9 cellular contexts compared by ENCODE assay signal in the genomic region with DNA sequence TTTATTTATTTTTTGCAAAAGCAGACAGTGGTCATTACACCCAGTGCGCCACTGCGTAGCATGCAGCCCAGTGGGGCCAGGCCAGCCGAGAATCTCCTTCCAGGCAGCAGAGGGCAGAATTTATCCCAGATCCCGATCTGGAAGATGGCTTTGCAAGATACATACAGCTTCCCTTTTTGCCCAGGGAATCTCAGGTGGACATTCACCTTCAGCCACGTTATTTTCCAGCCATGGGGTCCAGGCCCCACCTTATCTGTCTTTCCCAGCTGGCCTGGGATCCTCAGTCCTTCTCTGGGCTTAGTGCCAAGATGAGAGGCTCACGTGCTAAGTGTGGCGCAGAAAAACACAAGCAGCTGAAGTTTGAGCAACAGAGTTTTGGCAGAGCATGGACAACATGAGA.
DNase-seq lines count a peak whose midpoint lies in the region; ATAC-seq, FAIRE-seq and TF ChIP-seq lines count a peak whose summit lies in the region.
"Had no signal": no experiment of that assay in that cellular context is flagged by ENCODE, and none has a peak within 500 bp of the region (broad histone marks: within the 10 kb centered on the region; RNA-seq: fewer than 3 reads in every experiment).

No MANE protein-coding gene starts in this region.

- no peak overlapping the region for H2BK20ac ChIP-seq in H1 (ENCODE audit: low read length)

- H3K36me3 ChIP-seq in H1 (ENCODE audit: control insufficient read depth in 2 of 4, insufficient read depth in 4 of 4, low read length in 3 of 4): no peaks in the 10 kb centered on the region
- H3K36me3 ChIP-seq in neuronal stem cell (replicated peaks in 1 of 2; ENCODE audit: control insufficient read depth in 2 of 2, insufficient read depth in 2 of 2, low read length in 2 of 2): no peaks in the 10 kb centered on the region
- H3K36me3 ChIP-seq: neutrophil had no signal

- no peak overlapping the region for H2AFZ ChIP-seq in H1 (ENCODE audit: low read length)
- H2AFZ ChIP-seq in neuronal stem cell (ENCODE audit: low read length): no peak overlapping the region

- H2BK120ac ChIP-seq in H1 (replicated peaks; ENCODE audit: low read depth, low read length) (no peak overlapping the region), neuronal stem cell (ENCODE audit: low read depth, low read length) (no peak overlapping the region)

- no peak overlapping the region for H3K27ac ChIP-seq in H1 (ENCODE audit: low read depth, low read length)
- H3K27ac ChIP-seq in neuronal stem cell (replicated peaks; ENCODE audit: low read length): no peak overlapping the region
- H3K27ac ChIP-seq: neutrophil had no signal

- no peak for ATAC-seq in GM18867 (IDR thresholded peaks at IDR 0.05; ENCODE audit: unreplicated experiment)

- H2BK12ac ChIP-seq in H1 (ENCODE audit: low read depth, low read length): peak overlapping the region; percentile 63; the same call in 1 of the 2 replicates
- H2BK12ac ChIP-seq in neuronal stem cell (ENCODE audit: low read length): no peak overlapping the region

- no peak overlapping the region for H4K5ac ChIP-seq in H1 (ENCODE audit: insufficient read length, low read depth, low read length)

- peak; percentile 59 to 68 (median 64) for TF ChIP-seq CTCF in H1 (IDR thresholded peaks at IDR 0.05; ENCODE audit: control extremely low read depth in 1 of 3, insufficient read depth in 1 of 3, low read depth in 1 of 3, low read length in 3 of 3)

- H3K4ac ChIP-seq in H1 (replicated peaks; ENCODE audit: insufficient read length, low read depth, low read length): no peak overlapping the region
- no peak overlapping the region for H3K4ac ChIP-seq in neuronal stem cell (ENCODE audit: low read length)

- H3K4me3 ChIP-seq in H1 (ENCODE audit: extremely low read depth in 1 of 4, insufficient read depth in 2 of 4, low read depth in 3 of 4, low read length in 4 of 4): no peak overlapping the region
- no peak overlapping the region for H3K4me3 ChIP-seq in neuronal stem cell (ENCODE audit: low read length in 2 of 2)

- H3K56ac ChIP-seq in H1 (replicated peaks; ENCODE audit: insufficient read length, low read depth, low read length): no peak overlapping the region

- H3K9ac ChIP-seq in H1 (replicated peaks in 1 of 4; ENCODE audit: extremely low read depth in 1 of 4, low read depth in 3 of 4, low read length in 3 of 4): no peak overlapping the region
- H3K9ac ChIP-seq in neuronal stem cell (ENCODE audit: low read depth, low read length, poor library complexity): no peak overlapping the region

- H3K14ac ChIP-seq in H1 (ENCODE audit: insufficient read length): no peak overlapping the region
- H3K14ac ChIP-seq in neuronal stem cell (ENCODE audit: low read length): no peak overlapping the region

- H3K79me2 ChIP-seq in H1 (ENCODE audit: control insufficient read depth in 1 of 2, insufficient read depth in 2 of 2, low read length in 2 of 2): no peaks in the 10 kb centered on the region

- 73% methylated on average over 7 of the region's 7 CpGs; no CpG with 5 or more reads in 1 of the 2 experiments for WGBS in H1 (ENCODE audit: extremely low coverage in 1 of 2, insufficient coverage in 1 of 2, insufficient read length in 1 of 2, insufficient replicate concordance in 2 of 2, low coverage in 1 of 2, low lambda C conversion rate in 2 of 2, missing lambda C conversion rate in 1 of 2), 2 experiments
- no CpG with 5 or more reads among the region's 7 CpGs for WGBS in neuronal stem cell (ENCODE audit: extremely low coverage in 2 of 2, insufficient read length in 2 of 2, insufficient replicate concordance in 1 of 2), 2 donors

- no peak overlapping the region for H4K91ac ChIP-seq in H1 (replicated peaks; ENCODE audit: insufficient read length, low read length)
- no peak overlapping the region for H4K91ac ChIP-seq in neuronal stem cell (ENCODE audit: low read depth, low read length, poor library complexity)

- no peaks in the 10 kb centered on the region for H4K20me1 ChIP-seq in H1 (replicated peaks in 1 of 2; ENCODE audit: control insufficient read depth in 1 of 2, insufficient read depth in 2 of 2, low read length in 2 of 2)

- POLR2A ChIA-PET in H1 (lab: Charles Lee; ENCODE audit: partially characterized antibody): no interaction called here

- H2BK15ac ChIP-seq in H1 (ENCODE audit: low read length) (no peak overlapping the region), neuronal stem cell (ENCODE audit: low read length) (peak overlapping the region; percentile 28)

- no peak overlapping the region for H2BK5ac ChIP-seq in H1 (ENCODE audit: low read depth, low read length)
- no peak overlapping the region for H2BK5ac ChIP-seq in neuronal stem cell (ENCODE audit: low read length)

- H3K4me2 ChIP-seq in H1 (ENCODE audit: insufficient read depth in 1 of 2, low read depth in 2 of 2, low read length in 2 of 2) (no peak overlapping the region), neuronal stem cell (ENCODE audit: insufficient read depth, low read length, poor library complexity, severe bottlenecking) (no peak overlapping the region)

- H3K9me3 ChIP-seq in H1 (ENCODE audit: insufficient read depth in 2 of 2, low read depth in 1 of 2, low read length in 1 of 2): no peaks in the 10 kb centered on the region
- H3K9me3 ChIP-seq in neuronal stem cell (replicated peaks in 1 of 2; ENCODE audit: control insufficient read depth in 2 of 2, insufficient read depth in 1 of 2, low read depth in 1 of 2, low read length in 2 of 2): no peaks in the 10 kb centered on the region
- H3K9me3 ChIP-seq: neutrophil had no signal

- no peak for TF ChIP-seq POLR2A in H1 (IDR thresholded peaks at IDR 0.05; ENCODE audit: control extremely low read depth in 1 of 2, low read depth in 2 of 2, low read length in 2 of 2)

- FAIRE-seq in H1 (lab: Jason Lieb, UNC): no peak

- no peaks in the 10 kb centered on the region for H3K79me1 ChIP-seq in H1 (ENCODE audit: low read depth, low read length)
- H3K79me1 ChIP-seq in neuronal stem cell (ENCODE audit: low read depth, low read length): no peaks in the 10 kb centered on the region

- DNase-seq in D341Med (ENCODE audit: low spot score) (peak; percentile 61), NCI-H2029 (lab: John Stamatoyannopoulos, UW) (peak; percentile 10), H1 (ENCODE audit: low read depth in 1 of 2, low spot score in 2 of 2) (peak in 1 of 2 experiments; percentile 58), neuronal stem cell (ENCODE audit: low spot score) (no peak), NCI-H524 treated with DMSO at 0.1 percent for 48 hours (lab: John Stamatoyannopoulos, UW) (no peak), GM03348 (ENCODE audit: low spot score) (no peak), NCI-H69 (lab: John Stamatoyannopoulos, UW) (no peak)

- H3K23ac ChIP-seq in H1 (ENCODE audit: insufficient read length): no peak overlapping the region
- no peak overlapping the region for H3K23ac ChIP-seq in neuronal stem cell (ENCODE audit: low read depth, low read length, poor library complexity)

- H3K23me2 ChIP-seq in H1 (ENCODE audit: low read depth, low read length): no peaks in the 10 kb centered on the region

- no peak for TF ChIP-seq EP300 in H1 (IDR thresholded peaks at IDR 0.05; ENCODE audit: borderline replicate concordance in 1 of 2, low read depth in 2 of 2, low read length in 2 of 2)

- H3K18ac ChIP-seq in H1 (ENCODE audit: extremely low read depth, low read length) (peak overlapping the region; percentile 25; the same call in 1 of the 2 replicates), neuronal stem cell (ENCODE audit: low read length) (no peak overlapping the region)

- H4K8ac ChIP-seq in H1 (ENCODE audit: extremely low read depth, insufficient read depth, low read length) (no peak overlapping the region), neuronal stem cell (ENCODE audit: low read depth, low read length) (no peak overlapping the region)

- CTCF ChIA-PET in H1 (lab: Charles Lee; ENCODE audit: partially characterized antibody): interaction anchor here (0.7 to 7.1 kb wide), 22 partner anchors 9 to 1133 kb away, joined by 3 to 50 read pairs (median 4); a partner anchor contains a TSS

- H2AK5ac ChIP-seq in H1 (ENCODE audit: low read depth, low read length) (no peak overlapping the region), neuronal stem cell (ENCODE audit: low read depth, low read length) (no peak overlapping the region)

- no peaks in the 10 kb centered on the region for H3K27me3 ChIP-seq in H1 (replicated peaks in 1 of 4; ENCODE audit: control insufficient read depth in 3 of 4, extremely low read depth in 1 of 4, insufficient read depth in 3 of 4, low read length in 3 of 4)
- no peaks in the 10 kb centered on the region for H3K27me3 ChIP-seq in neuronal stem cell (ENCODE audit: control insufficient read depth in 3 of 3, insufficient read depth in 3 of 3, low read depth in 1 of 3, low read length in 3 of 3)
- H3K27me3 ChIP-seq: neutrophil had no signal

- peak; percentile 60 to 74 for TF ChIP-seq RAD21 in H1 (IDR thresholded peaks at IDR 0.05 in 1 of 2, conservative IDR thresholded peaks at IDR 0.05 in 1 of 2; ENCODE audit: low read depth in 2 of 2, low read length in 2 of 2)

- H3K4me1 ChIP-seq in H1 (replicated peaks in 1 of 4; ENCODE audit: control insufficient read depth in 3 of 4, insufficient read depth in 4 of 4, low read length in 3 of 4) (no peaks in the 10 kb centered on the region; a peak in 1 of 7 replicates), neuronal stem cell (ENCODE audit: control insufficient read depth in 2 of 2, insufficient read depth in 1 of 2, low read depth in 1 of 2, low read length in 2 of 2) (peaks cover 0 to 6% of the 10 kb centered on the region in 2 donors)

TF ChIP-seq in H1, 55 proteins besides CTCF, POLR2A, EP300 and RAD21:
- no peak for TF ChIP-seq RBBP5 (IDR thresholded peaks at IDR 0.05; ENCODE audit: borderline replicate concordance, low read depth, low read length)
- no peak for TF ChIP-seq GABPA (IDR thresholded peaks at IDR 0.05; ENCODE audit: borderline replicate concordance, insufficient read depth, low read length)
- no peak for TF ChIP-seq NANOG (IDR thresholded peaks at IDR 0.05; ENCODE audit: insufficient read depth, low read depth, low read length, poor library complexity, severe bottlenecking)
- no peak for TF ChIP-seq CEBPB (IDR thresholded peaks at IDR 0.05; ENCODE audit: low read depth, low read length)
- TF ChIP-seq ASH2L (IDR thresholded peaks at IDR 0.05; ENCODE audit: low read length): no peak
- TF ChIP-seq TAF1 (IDR thresholded peaks at IDR 0.05; ENCODE audit: low read depth, low read length): no peak
- no peak for TF ChIP-seq TCF12 (IDR thresholded peaks at IDR 0.05; ENCODE audit: low read depth, low read length)
- TF ChIP-seq BACH1 (IDR thresholded peaks at IDR 0.05; ENCODE audit: low read length): no peak
- TF ChIP-seq SIX5 (IDR thresholded peaks at IDR 0.05; ENCODE audit: low read depth, low read length): no peak
TF ChIP-seq in H1: peak in this region for 0.

Comparison
In these comparisons a context has a peak if more than half of its experiments do, and no peak if none do; other contexts are left out.
1. DNase-seq: peak in D341Med (single experiment) and NCI-H2029 (single experiment); none in neuronal stem cell (single experiment), NCI-H524 treated with DMSO at 0.1 percent for 48 hours (single experiment), GM03348 (single experiment) and NCI-H69 (single experiment).